ENCODE assay signal across 16 cellular contexts in the genomic region with DNA sequence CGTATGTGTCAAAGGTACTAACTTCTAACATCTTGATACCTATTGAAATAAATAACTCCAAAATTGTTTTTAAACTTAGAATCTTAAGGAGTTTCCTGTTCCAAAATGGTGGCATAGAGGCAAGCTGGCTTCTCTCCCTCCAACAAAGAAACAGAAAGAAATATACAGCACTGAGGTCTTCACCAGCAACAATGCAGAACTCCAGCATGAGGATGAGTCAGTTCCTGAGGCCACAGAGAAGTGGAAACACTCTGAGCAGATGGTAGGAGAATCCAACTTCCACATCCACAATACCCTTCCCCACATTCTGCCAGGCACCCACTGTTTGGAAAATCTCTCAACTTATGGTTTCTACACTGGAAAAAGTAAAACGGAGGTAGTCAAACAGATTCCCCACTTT.
"Had no signal": no experiment of that assay in that cellular context is flagged by ENCODE, and none has a peak within 500 bp of the region (broad histone marks: within the 10 kb centered on the region; RNA-seq: fewer than 3 reads in every experiment).

No MANE protein-coding gene starts in this region.

- H3K27me3 ChIP-seq: pancreas, stomach had no signal

- H3K36me3 ChIP-seq: pancreas, thoracic aorta had no signal

- DNase-seq: activated CD4-positive, alpha-beta T cell treated with anti-CD3 and anti-CD28 coated beads, Interleukin-2, amount 50 U/mL, for 1 hour; activated CD4-positive, CD25-positive, alpha-beta regulatory T cell; activated effector memory CD4-positive, alpha-beta T cell treated with Interleukin-2 at 50 U/mL for 16 hours; activated T-cell treated with anti-CD3 and anti-CD28 coated beads, Interleukin-2, amount 50 U/mL, for 1 hour; amniotic stem cell; left cardiac atrium; lower lobe of right lung; naive B cell; pancreas; stimulated activated CD4-positive, alpha-beta T cell treated with anti-CD3 and anti-CD28 coated beads, Interleukin-4, amount 100 ng/mL, for 4 hours; stomach; T-helper 2 cell had no signal

- H3K27ac Mint-ChIP-seq: activated naive CD4-positive, alpha-beta T cell treated with anti-CD3 and anti-CD28 coated beads, Interleukin-2, amount 50 U/mL, for 72 hours; brain; naive B cell had no signal

- H3K4me1 ChIP-seq: lower lobe of right lung, pancreas, stomach had no signal

- H3K9me3 ChIP-seq: lower lobe of right lung, pancreas, stomach, thoracic aorta had no signal

- H3K4me3 Mint-ChIP-seq: brain, naive B cell had no signal

- H3K4me3 ChIP-seq: lower lobe of right lung, pancreas, skin epidermis, stomach, thoracic aorta had no signal

- H3K4me1 Mint-ChIP-seq: brain, naive B cell had no signal

- H3K27ac ChIP-seq: lower lobe of right lung, pancreas, skin epidermis, stomach, thoracic aorta had no signal
